ENCODE assay signal across 1 cellular context in the genomic region with DNA sequence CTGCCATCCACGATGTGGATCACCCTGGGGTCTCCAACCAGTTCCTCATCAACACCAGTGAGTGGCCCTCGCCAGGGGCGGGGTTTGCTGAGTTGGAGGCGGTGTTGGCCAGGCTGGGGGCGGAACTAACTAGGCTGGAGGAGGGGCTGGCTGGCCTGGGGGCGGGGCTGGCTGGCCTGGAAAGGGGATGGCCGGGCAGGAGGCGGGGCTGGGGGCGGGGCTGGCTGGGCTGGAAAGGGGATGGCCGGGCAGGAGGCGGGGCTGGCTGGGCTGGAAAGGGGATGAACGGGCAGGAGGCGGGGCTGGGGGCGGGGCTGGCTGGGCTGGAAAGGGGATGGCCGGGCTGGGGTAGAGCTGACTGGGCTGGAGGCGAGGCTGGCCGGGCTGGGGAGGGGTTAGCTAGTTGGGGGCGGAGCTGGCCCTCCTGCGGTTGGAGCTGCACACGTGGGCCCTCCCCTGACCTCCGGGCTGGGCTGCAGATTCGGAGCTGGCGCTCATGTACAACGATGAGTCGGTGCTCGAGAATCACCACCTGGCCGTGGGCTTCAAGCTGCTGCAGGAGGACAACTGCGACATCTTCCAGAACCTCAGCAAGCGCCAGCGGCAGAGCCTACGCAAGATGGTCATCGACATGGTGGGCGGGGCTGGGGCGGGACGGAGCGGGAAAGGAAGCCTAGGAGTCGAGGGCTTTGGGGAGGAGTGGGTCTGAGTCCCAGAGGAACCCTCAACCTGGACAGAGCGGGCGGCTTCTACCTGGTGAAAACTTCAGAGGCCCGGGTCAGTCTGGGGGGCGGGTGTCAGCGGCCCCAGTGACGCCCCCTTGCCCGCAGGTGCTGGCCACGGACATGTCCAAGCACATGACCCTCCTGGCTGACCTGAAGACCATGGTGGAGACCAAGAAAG.
TF ChIP-seq lines count a peak whose summit lies in the region.

No MANE protein-coding gene starts in this region.

TF ChIP-seq in Ishikawa, 13 proteins besides CTCF, POLR2A, EP300 and RAD21 (continued from another document):
- no peak for TF ChIP-seq YY1 (IDR thresholded peaks at IDR 0.05; ENCODE audit: low read depth)
- TF ChIP-seq, protein P1, sequence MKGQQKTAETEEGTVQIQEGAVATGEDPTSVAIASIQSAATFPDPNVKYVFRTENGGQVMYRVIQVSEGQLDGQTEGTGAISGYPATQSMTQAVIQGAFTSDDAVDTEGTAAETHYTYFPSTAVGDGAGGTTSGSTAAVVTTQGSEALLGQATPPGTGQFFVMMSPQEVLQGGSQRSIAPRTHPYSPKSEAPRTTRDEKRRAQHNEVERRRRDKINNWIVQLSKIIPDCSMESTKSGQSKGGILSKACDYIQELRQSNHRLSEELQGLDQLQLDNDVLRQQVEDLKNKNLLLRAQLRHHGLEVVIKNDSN (IDR thresholded peaks at IDR 0.05), result peak; percentile 85
